ENCODE assay signal across 1 cellular context in the genomic region with DNA sequence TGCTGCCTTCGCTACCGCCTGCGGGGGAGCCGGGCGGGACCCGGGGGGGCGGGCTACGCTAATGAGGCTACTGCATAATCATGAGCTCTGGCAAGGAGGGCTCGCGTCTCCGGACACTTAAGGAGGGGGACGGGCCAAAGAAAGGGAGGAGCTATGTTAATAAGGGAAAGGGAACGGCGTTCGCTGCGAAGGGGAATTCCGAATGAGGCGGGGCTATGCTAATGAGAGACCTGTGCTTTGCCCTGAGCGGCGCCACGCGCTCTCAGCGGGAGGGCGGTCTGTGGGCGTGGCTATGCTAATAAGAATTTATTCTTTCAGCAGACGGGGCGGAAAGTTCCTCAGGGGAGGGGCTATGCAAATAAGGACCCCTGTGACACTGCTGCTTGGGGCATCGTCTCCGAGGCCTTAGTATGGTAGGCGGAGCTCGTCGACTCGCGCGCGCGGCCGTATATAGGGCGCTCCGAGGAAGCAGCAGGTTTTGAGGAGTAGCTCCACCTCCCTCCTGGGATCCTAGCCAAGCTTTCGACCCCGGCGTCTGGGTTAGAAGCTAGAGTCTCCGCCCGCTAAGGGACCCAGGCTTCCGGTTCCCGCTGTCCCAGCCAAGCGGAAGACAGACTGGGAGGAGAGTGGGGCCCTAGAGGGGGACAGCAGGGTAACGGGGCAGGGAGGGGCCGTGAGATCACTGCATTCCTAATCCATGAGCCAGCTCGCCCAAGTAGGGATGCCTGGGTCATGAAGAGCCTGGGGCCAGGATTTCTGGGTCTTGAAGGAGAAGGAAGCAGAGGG.
TF ChIP-seq lines count a peak whose summit lies in the region.

A gene (minus strand): TSS at position 31 of the 786 bp plus-strand sequence. CDS start 45 bp downstream, outside the sequence.

TF ChIP-seq in SK-N-SH, 30 proteins besides CTCF, POLR2A, EP300 and RAD21 (continued from another document):
- TF ChIP-seq, protein P1, sequence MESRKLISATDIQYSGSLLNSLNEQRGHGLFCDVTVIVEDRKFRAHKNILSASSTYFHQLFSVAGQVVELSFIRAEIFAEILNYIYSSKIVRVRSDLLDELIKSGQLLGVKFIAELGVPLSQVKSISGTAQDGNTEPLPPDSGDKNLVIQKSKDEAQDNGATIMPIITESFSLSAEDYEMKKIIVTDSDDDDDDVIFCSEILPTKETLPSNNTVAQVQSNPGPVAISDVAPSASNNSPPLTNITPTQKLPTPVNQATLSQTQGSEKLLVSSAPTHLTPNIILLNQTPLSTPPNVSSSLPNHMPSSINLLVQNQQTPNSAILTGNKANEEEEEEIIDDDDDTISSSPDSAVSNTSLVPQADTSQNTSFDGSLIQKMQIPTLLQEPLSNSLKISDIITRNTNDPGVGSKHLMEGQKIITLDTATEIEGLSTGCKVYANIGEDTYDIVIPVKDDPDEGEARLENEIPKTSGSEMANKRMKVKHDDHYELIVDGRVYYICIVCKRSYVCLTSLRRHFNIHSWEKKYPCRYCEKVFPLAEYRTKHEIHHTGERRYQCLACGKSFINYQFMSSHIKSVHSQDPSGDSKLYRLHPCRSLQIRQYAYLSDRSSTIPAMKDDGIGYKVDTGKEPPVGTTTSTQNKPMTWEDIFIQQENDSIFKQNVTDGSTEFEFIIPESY (IDR thresholded peaks at IDR 0.05; ENCODE audit: borderline replicate concordance, low read depth), result 0 out of 2 replicates have a peak, but pooled peaks have one; percentile 54
- TF ChIP-seq FOXJ3 (CRISPR knock-in tag; IDR thresholded peaks at IDR 0.05) (no peak), ELF1 (IDR thresholded peaks at IDR 0.05) (peak; percentile 78), TAF1 (IDR thresholded peaks at IDR 0.05; ENCODE audit: borderline replicate concordance, low read depth, low read length) (peak; percentile 73), RXRA (IDR thresholded peaks at IDR 0.05; ENCODE audit: borderline replicate concordance, low read depth) (peak; percentile 73; the same call in 1 of the 2 replicates), RCOR1 (IDR thresholded peaks at IDR 0.05; ENCODE audit: low read length) (peak; percentile 8; the same call in 1 of the 2 replicates), RFX5 (IDR thresholded peaks at IDR 0.05; ENCODE audit: low read length) (no peak; the same call in 1 of the 2 replicates), NFIC (IDR thresholded peaks at IDR 0.05; ENCODE audit: borderline replicate concordance) (peak; percentile 76), CHD2 (IDR thresholded peaks at IDR 0.05; ENCODE audit: low read length, partially characterized antibody) (no peak), NRF1 (IDR thresholded peaks at IDR 0.05; ENCODE audit: low read depth, low read length) (no peak; the same call in 1 of the 2 replicates), POLR2AphosphoS5 (IDR thresholded peaks at IDR 0.05; ENCODE audit: low read depth, low read length) (peak; percentile 59; the same call in 1 of the 2 replicates), JUND (IDR thresholded peaks at IDR 0.05) (peak; percentile 88), FOSL2 (IDR thresholded peaks at IDR 0.05; ENCODE audit: borderline replicate concordance, low read depth) (peak; percentile 90), FOXM1 (IDR thresholded peaks at IDR 0.05; ENCODE audit: low read depth) (no peak), MXI1 (IDR thresholded peaks at IDR 0.05; ENCODE audit: low read depth, low read length) (no peak; the same call in none of the 2 replicates), SIN3A (IDR thresholded peaks at IDR 0.05; ENCODE audit: borderline replicate concordance, low read depth, low read length) (peak; percentile 82; the same call in 1 of the 2 replicates), TEAD4 (IDR thresholded peaks at IDR 0.05; ENCODE audit: borderline replicate concordance, insufficient read depth) (peak; percentile 77; the same call in 1 of the 2 replicates), SMC3 (IDR thresholded peaks at IDR 0.05; ENCODE audit: low read depth, low read length) (no peak), MEF2A (IDR thresholded peaks at IDR 0.05; ENCODE audit: borderline replicate concordance, low read depth) (no peak; the same call in 1 of the 2 replicates)
- TF ChIP-seq, protein P2, sequence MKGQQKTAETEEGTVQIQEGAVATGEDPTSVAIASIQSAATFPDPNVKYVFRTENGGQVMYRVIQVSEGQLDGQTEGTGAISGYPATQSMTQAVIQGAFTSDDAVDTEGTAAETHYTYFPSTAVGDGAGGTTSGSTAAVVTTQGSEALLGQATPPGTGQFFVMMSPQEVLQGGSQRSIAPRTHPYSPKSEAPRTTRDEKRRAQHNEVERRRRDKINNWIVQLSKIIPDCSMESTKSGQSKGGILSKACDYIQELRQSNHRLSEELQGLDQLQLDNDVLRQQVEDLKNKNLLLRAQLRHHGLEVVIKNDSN (IDR thresholded peaks at IDR 0.05; ENCODE audit: borderline replicate concordance, low read depth), result no peak
- TF ChIP-seq, protein P3, sequence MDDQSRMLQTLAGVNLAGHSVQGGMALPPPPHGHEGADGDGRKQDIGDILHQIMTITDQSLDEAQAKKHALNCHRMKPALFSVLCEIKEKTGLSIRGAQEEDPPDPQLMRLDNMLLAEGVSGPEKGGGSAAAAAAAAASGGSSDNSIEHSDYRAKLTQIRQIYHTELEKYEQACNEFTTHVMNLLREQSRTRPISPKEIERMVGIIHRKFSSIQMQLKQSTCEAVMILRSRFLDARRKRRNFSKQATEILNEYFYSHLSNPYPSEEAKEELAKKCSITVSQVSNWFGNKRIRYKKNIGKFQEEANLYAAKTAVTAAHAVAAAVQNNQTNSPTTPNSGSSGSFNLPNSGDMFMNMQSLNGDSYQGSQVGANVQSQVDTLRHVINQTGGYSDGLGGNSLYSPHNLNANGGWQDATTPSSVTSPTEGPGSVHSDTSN (IDR thresholded peaks at IDR 0.05), result no peak; the same call in 1 of the 2 replicates
